In genomic region chr14:83164591-83164990, GRCh38 we compare ENCODE assay signal across 25 cellular contexts.
DNase-seq lines count a peak whose midpoint lies in the region; ATAC-seq, FAIRE-seq and TF ChIP-seq lines count a peak whose summit lies in the region.
"Had no signal": no experiment of that assay in that cellular context is flagged by ENCODE, and none has a peak within 500 bp of the region (broad histone marks: within the 10 kb centered on the region; RNA-seq: fewer than 3 reads in every experiment).

No MANE protein-coding gene starts in this region.

- peak overlapping the region; percentile 40 for H3K27ac ChIP-seq in GM23248
- H3K27ac ChIP-seq in SJSA1 = peak overlapping the region; percentile 58
- H3K27ac ChIP-seq in epithelial cell of prostate = peak overlapping the region; percentile 7
- no peak overlapping the region for H3K27ac ChIP-seq in PC-9
- H3K27ac ChIP-seq: A549, C4-2B, KMS-11 had no signal

- in situ Hi-C loops in GM23248 (cut with MboI) = no loop called here

- H3K36me3 ChIP-seq in GM23248 (ENCODE audit: low read depth) (no peaks in the 10 kb centered on the region), SJSA1 (no peaks in the 10 kb centered on the region), PC-9 (ENCODE audit: low read depth) (no peaks in the 10 kb centered on the region)

- H3K27me3 ChIP-seq in GM23248 (replicated peaks; ENCODE audit: insufficient read depth) = no peaks in the 10 kb centered on the region
- no peaks in the 10 kb centered on the region for H3K27me3 ChIP-seq in SJSA1 (replicated peaks)
- no peaks in the 10 kb centered on the region for H3K27me3 ChIP-seq in PC-9 (ENCODE audit: insufficient read depth, low read depth)

- WGBS in GM23248 (ENCODE audit: low coverage in 1 of 2, low lambda C conversion rate in 2 of 2, missing lambda C conversion rate in 2 of 2), 2 experiments = 21 to 23% methylated on average over 1 of the region's 1 CpG

- H3K4me2 ChIP-seq in GM23248 (ENCODE audit: unreplicated experiment) (peak overlapping the region; percentile 18), PC-9 (no peak overlapping the region)
- H3K4me2 ChIP-seq: A549, KMS-11 had no signal

- H3K9me2 ChIP-seq in GM23248 (ENCODE audit: insufficient read depth) (no peaks in the 10 kb centered on the region), PC-9 (ENCODE audit: insufficient read depth) (no peaks in the 10 kb centered on the region)

- CTCF ChIA-PET in PC-9 (lab: Charles Lee) = no interaction called here

- 0 out of 2 replicates have a peak overlapping the region, but pooled peaks have one; percentile 35 for H3K4me3 ChIP-seq in GM23248
- no peak overlapping the region for H3K4me3 ChIP-seq in SJSA1
- no peak overlapping the region for H3K4me3 ChIP-seq in PC-9
- H3K4me3 ChIP-seq: A549 had no signal

- H4K20me1 ChIP-seq in GM23248 (ENCODE audit: insufficient read depth) (no peaks in the 10 kb centered on the region), PC-9 (ENCODE audit: insufficient read depth) (no peaks in the 10 kb centered on the region)

- TF ChIP-seq CTCF in PC-9 (conservative IDR thresholded peaks at IDR 0.05) = no peak

- intact Hi-C loops in PC-9 (cut with micrococcal nuclease; ENCODE audit: unreplicated experiment) = no loop called here

- 0 out of 2 replicates have a peak, but pooled peaks cover 5% of the 10 kb centered on the region for H3F3A ChIP-seq in GM23248 (ENCODE audit: insufficient read depth)
- H3F3A ChIP-seq in PC-9 (ENCODE audit: insufficient read depth, low read depth) = no peaks in the 10 kb centered on the region

- no peaks in the 10 kb centered on the region for H3K79me2 ChIP-seq in GM23248 (ENCODE audit: insufficient read depth)
- no peaks in the 10 kb centered on the region for H3K79me2 ChIP-seq in PC-9 (ENCODE audit: low read depth)

- no peak overlapping the region for H2AFZ ChIP-seq in GM23248
- no peak overlapping the region for H2AFZ ChIP-seq in PC-9

- H3K9ac ChIP-seq in GM23248 = no peak overlapping the region
- H3K9ac ChIP-seq: KMS-11 had no signal

- H3K9me3 ChIP-seq in GM23248 (ENCODE audit: low read depth) = no peaks in the 10 kb centered on the region
- H3K9me3 ChIP-seq in SJSA1 (replicated peaks) = 0 out of 2 replicates have a peak, but pooled peaks cover 3% of the 10 kb centered on the region
- no peaks in the 10 kb centered on the region; the same call in 1 of the 2 replicates for H3K9me3 ChIP-seq in PC-9 (ENCODE audit: insufficient read depth, low read depth)
- H3K9me3 ChIP-seq: A549, Caco-2 had no signal

- no peaks in the 10 kb centered on the region for H3K4me1 ChIP-seq in GM23248 (ENCODE audit: insufficient read depth)
- peaks cover 9% of the 10 kb centered on the region for H3K4me1 ChIP-seq in SJSA1 (replicated peaks)
- H3K4me1 ChIP-seq in PC-9 (replicated peaks; ENCODE audit: insufficient read depth) = no peaks in the 10 kb centered on the region
- H3K4me1 ChIP-seq: A549, Caco-2 had no signal

- POLR2A ChIA-PET in PC-9 (lab: Charles Lee; ENCODE audit: unreplicated experiment) = no interaction called here

- no TSS peak for BruUV-seq in PC-9 (replicated peaks; lab: Mats Ljungman, UMichigan)

- no peak for FAIRE-seq in GM19239 (lab: Jason Lieb, UNC)
- FAIRE-seq: GM18507 had no signal

- ATAC-seq in GM19397 (IDR thresholded peaks at IDR 0.05; ENCODE audit: unreplicated experiment) = no peak
- ATAC-seq: A549; CD8-positive, alpha-beta T cell; HCT116; Panc1 had no signal

- DNase-seq in GM23248 = no peak
- DNase-seq in SJSA1 (ENCODE audit: low read depth in 1 of 2, low spot score in 2 of 2) = no peak
- no peak for DNase-seq in epithelial cell of prostate (ENCODE audit: low read depth, low spot score)
- DNase-seq in myocyte (ENCODE audit: low read depth) = peak; percentile 14
- no peak for DNase-seq in PC-9
- DNase-seq in medulla oblongata (ENCODE audit: extremely low spot score) = no peak
- no peak for DNase-seq in GM19239 (ENCODE audit: insufficient read length, low spot score)
- DNase-seq: Caco-2; CD8-positive, alpha-beta T cell; DMS 273 treated with DMSO at 0.1 percent for 48 hours; DMS79; NCI-H1092; NCI-H1417 treated with DMSO at 0.1 percent for 48 hours; NCI-H1694 treated with DMSO at 0.1 percent for 48 hours; NCI-H2081; NCI-H2171; NCI-H510A; SHP77 treated with DMSO at 0.1 percent for 48 hours had no signal
